Comparison of ENCODE assay signal across 8 cellular contexts in the genomic region with DNA sequence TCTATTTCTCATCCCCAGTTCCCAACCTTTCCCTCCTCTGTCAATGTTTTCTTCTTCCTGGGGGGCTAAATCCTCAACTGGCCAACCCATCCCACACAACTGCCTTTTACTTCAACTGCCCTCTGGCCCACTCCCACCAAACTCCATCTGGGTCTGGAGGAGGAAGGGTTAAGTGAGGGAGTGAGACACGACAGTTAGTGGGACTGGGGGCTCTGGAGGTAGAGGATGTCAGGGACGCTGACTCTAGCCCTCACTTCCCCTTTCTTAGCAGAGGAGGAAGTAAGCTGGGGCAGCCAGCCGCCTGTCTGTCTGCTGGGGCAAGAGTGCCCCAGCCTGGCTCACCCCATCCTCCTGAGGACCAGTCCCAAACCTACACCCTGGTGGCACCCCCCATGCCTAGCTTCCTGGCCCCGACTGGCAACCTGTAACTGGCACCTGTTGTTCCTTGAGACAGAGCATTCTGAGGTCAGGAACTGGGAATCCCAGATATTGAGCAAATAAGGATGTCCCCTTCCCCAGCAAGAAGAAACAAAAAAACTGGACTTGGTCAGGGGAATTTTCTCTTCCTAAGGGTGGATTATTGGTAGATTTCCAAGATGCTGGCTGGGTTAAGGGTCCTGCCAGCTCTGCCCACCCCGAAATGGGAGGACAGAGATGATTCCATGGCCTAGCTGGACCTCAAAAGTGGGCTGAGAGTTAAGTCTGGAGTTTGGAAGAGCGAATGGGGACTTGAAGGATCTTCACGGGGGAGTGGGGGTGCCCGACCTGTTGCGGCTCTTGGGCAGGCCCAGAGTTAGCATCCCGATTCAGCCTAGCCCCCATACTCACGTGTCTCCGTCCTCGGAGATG. TPM values are rescaled to one million over a fixed set of nuclear protein-coding genes. Genes with fewer than 3 reads are reported as not detected.
DNase-seq lines count a peak whose midpoint lies in the region; ATAC-seq, FAIRE-seq and TF ChIP-seq lines count a peak whose summit lies in the region.

No MANE protein-coding gene starts in this region.

- H3K4me1 Mint-ChIP-seq in T-helper 2 cell treated with Interferon-gamma antibody and Interleukin-4, amounts not matched to agents 5 μg/mL and 100 μg/mL, for 36 hours (ENCODE audit: low read depth), result peaks cover 40% of the 10 kb centered on the region
- peaks cover 49% of the 10 kb centered on the region in 2 donors for H3K4me1 Mint-ChIP-seq in natural killer cell treated with Interleukin-12 subunit alpha and Interleukin-12 subunit beta and Interleukin-15 and Interleukin-18, amount 100 ng/mL, for 72 hours (ENCODE audit: low read depth in 2 of 2)

- H3K27ac Mint-ChIP-seq in T-helper 2 cell treated with Interferon-gamma antibody and Interleukin-4, amounts not matched to agents 5 μg/mL and 100 μg/mL, for 36 hours, result peak overlapping the region; percentile 93
- peak overlapping the region; percentile 95 to 99 for H3K27ac Mint-ChIP-seq in natural killer cell treated with Interleukin-12 subunit alpha and Interleukin-12 subunit beta and Interleukin-15 and Interleukin-18, amount 100 ng/mL, for 72 hours

- no peak for TF ChIP-seq POLR2A in endothelial cell of umbilical vein (IDR thresholded peaks at IDR 0.05; ENCODE audit: low read depth, low read length)

- TF ChIP-seq CTCF in endothelial cell of umbilical vein (IDR thresholded peaks at IDR 0.05; ENCODE audit: extremely low read depth in 1 of 2, insufficient read depth in 1 of 2, low read depth in 1 of 2, low read length in 2 of 2), result no peak

- H3K9me1 ChIP-seq in endothelial cell of umbilical vein (replicated peaks; ENCODE audit: control insufficient read depth, extremely low read depth, insufficient read depth, low read length), result no peaks in the 10 kb centered on the region

- no peaks in the 10 kb centered on the region for H3K9me3 ChIP-seq in endothelial cell of umbilical vein (replicated peaks; ENCODE audit: control insufficient read depth, insufficient read depth, low read length)

- H3K79me2 ChIP-seq in endothelial cell of umbilical vein (ENCODE audit: control insufficient read depth, insufficient read depth, low read length), result peaks cover 26% of the 10 kb centered on the region

- POLR2A ChIA-PET in endothelial cell of umbilical vein (lab: Charles Lee), result interaction anchor here (0.6 to 1.5 kb wide), 3 partner anchors 18 to 86 kb away, joined by 3 to 5 read pairs (median 3); partner anchors contain the start of gene HSP90AB1

- H3K27me3 ChIP-seq in endothelial cell of umbilical vein (ENCODE audit: control insufficient read depth in 2 of 2, insufficient read depth in 2 of 2, low read length in 2 of 2), result peaks cover 7 to 11% of the 10 kb centered on the region in 2 experiments

- H2AFZ ChIP-seq in endothelial cell of umbilical vein (ENCODE audit: low read depth, low read length), result peak overlapping the region; percentile 55

- H3K4me3 Mint-ChIP-seq in T-helper 2 cell treated with Interferon-gamma antibody and Interleukin-4, amounts not matched to agents 5 μg/mL and 100 μg/mL, for 36 hours, result peak overlapping the region; percentile 97
- H3K4me3 Mint-ChIP-seq in natural killer cell treated with Interleukin-12 subunit alpha and Interleukin-12 subunit beta and Interleukin-15 and Interleukin-18, amount 100 ng/mL, for 72 hours, result peak overlapping the region; percentile 97

- BruUV-seq in endothelial cell of umbilical vein (replicated peaks; lab: Mats Ljungman, UMichigan), result no TSS peak

- H4K20me1 ChIP-seq in endothelial cell of umbilical vein (replicated peaks; ENCODE audit: control insufficient read depth, extremely low read depth, insufficient read depth, low read length), result no peaks in the 10 kb centered on the region

- intact Hi-C loops in endothelial cell of umbilical vein (cut with micrococcal nuclease), result loop anchor here (1.0 to 2.0 kb wide), 2 partner anchors 27 to 122 kb away; partner anchors contain the start of gene CDC5L

- DNase-seq in T-helper 2 cell treated with Interferon-gamma antibody and Interleukin-4, amounts not matched to agents 5 μg/mL and 100 μg/mL, for 36 hours (ENCODE audit: low spot score), result no peak
- DNase-seq in endothelial cell of umbilical vein (ENCODE audit: low read depth, low spot score) (no peak), NCI-H524 treated with DMSO at 0.1 percent for 48 hours (lab: John Stamatoyannopoulos, UW) (no peak), NCI-H1417 (lab: John Stamatoyannopoulos, UW) (no peak), DMS53 (lab: John Stamatoyannopoulos, UW) (no peak)
- DNase-seq in natural killer cell treated with Interleukin-12 subunit alpha and Interleukin-12 subunit beta and Interleukin-15 and Interleukin-18, amount 100 ng/mL, for 72 hours (ENCODE audit: low spot score), result peak; percentile 64

- peaks cover 27% of the 10 kb centered on the region for H3K36me3 Mint-ChIP-seq in T-helper 2 cell treated with Interferon-gamma antibody and Interleukin-4, amounts not matched to agents 5 μg/mL and 100 μg/mL, for 36 hours (ENCODE audit: low read depth)
- H3K36me3 Mint-ChIP-seq in natural killer cell treated with Interleukin-12 subunit alpha and Interleukin-12 subunit beta and Interleukin-15 and Interleukin-18, amount 100 ng/mL, for 72 hours, result peaks cover 10% of the 10 kb centered on the region

- peaks cover 3 to 13% of the 10 kb centered on the region in 2 experiments for H3K36me3 ChIP-seq in endothelial cell of umbilical vein (ENCODE audit: control insufficient read depth in 2 of 2, extremely low read depth in 1 of 2, insufficient read depth in 2 of 2, low read length in 2 of 2)

- H3K4me2 ChIP-seq in endothelial cell of umbilical vein (ENCODE audit: insufficient read depth, low read length), result peak overlapping the region; percentile 88

- peaks cover 10% of the 10 kb centered on the region for H3K27me3 Mint-ChIP-seq in T-helper 2 cell treated with Interferon-gamma antibody and Interleukin-4, amounts not matched to agents 5 μg/mL and 100 μg/mL, for 36 hours (ENCODE audit: low read depth)
- H3K27me3 Mint-ChIP-seq in natural killer cell treated with Interleukin-12 subunit alpha and Interleukin-12 subunit beta and Interleukin-15 and Interleukin-18, amount 100 ng/mL, for 72 hours, result peaks cover 5 to 8% of the 10 kb centered on the region in 2 donors

- peak overlapping the region; percentile 76 for H3K27ac ChIP-seq in endothelial cell of umbilical vein (ENCODE audit: insufficient read depth, low read depth, low read length)

- dilution Hi-C loops in endothelial cell of umbilical vein (cut with MboI; ENCODE audit: extremely low pct_ligation_motif_present, low sequenced_read_pairs), result no loop called here

- peak overlapping the region; percentile 68 for H3K9ac ChIP-seq in endothelial cell of umbilical vein (replicated peaks; ENCODE audit: extremely low read depth, insufficient read depth, low read length)

- CTCF ChIA-PET in endothelial cell of umbilical vein (lab: Charles Lee), result interaction anchor here (0.7 to 1.3 kb wide), 8 partner anchors 17 to 168 kb away, joined by 3 to 5 read pairs (median 4); partner anchors contain the start of genes AARS2 and HSP90AB1

- no peak for FAIRE-seq in endothelial cell of umbilical vein (lab: Jason Lieb, UNC)

- no peaks in the 10 kb centered on the region for H3K9me3 Mint-ChIP-seq in T-helper 2 cell treated with Interferon-gamma antibody and Interleukin-4, amounts not matched to agents 5 μg/mL and 100 μg/mL, for 36 hours
- H3K9me3 Mint-ChIP-seq in natural killer cell treated with Interleukin-12 subunit alpha and Interleukin-12 subunit beta and Interleukin-15 and Interleukin-18, amount 100 ng/mL, for 72 hours, result no peaks in the 10 kb centered on the region

- peak overlapping the region; percentile 37 to 78 (median 63) for H3K4me3 ChIP-seq in endothelial cell of umbilical vein (replicated peaks in 1 of 3; ENCODE audit: insufficient read depth in 1 of 3, low read depth in 1 of 3, low read length in 3 of 3)

- ATAC-seq in GM18867 (IDR thresholded peaks at IDR 0.05; ENCODE audit: unreplicated experiment) (peak; percentile 47), HG03175 (IDR thresholded peaks at IDR 0.05; ENCODE audit: unreplicated experiment) (peak; percentile 42)
- peak; percentile 2 to 60 for ATAC-seq in natural killer cell treated with Interleukin-12 subunit alpha and Interleukin-12 subunit beta and Interleukin-15 and Interleukin-18, amount 100 ng/mL, for 72 hours

- H3K4me1 ChIP-seq in endothelial cell of umbilical vein (ENCODE audit: control insufficient read depth, extremely low read depth, insufficient read depth, low read length), result peaks cover 31% of the 10 kb centered on the region

RNA-seq across cellular contexts. Expression of gene NFKBIE, which starts 1.0 kb away (rescaled TPM):
- total RNA-seq in endothelial cell of umbilical vein, result 15.6 and 19.0 TPM in 2 replicates
- polyA plus RNA-seq in endothelial cell of umbilical vein, result 22.6 and 25.8 TPM in 2 replicates
- polyA plus RNA-seq in endothelial cell of umbilical vein (2011; cell fraction: cytosol; rRNA removed), result 14.6 and 17.7 TPM in 2 replicates
- 13.9 and 14.2 TPM in 2 replicates for polyA plus RNA-seq in endothelial cell of umbilical vein (2011; cell fraction: nucleus; rRNA removed)
- polyA plus RNA-seq in endothelial cell of umbilical vein (2012), result 10.0 and 15.1 TPM in 2 replicates
- polyA minus RNA-seq in endothelial cell of umbilical vein, result 7.1 and 11.1 TPM in 2 replicates
- 4.9 TPM for polyA minus RNA-seq in endothelial cell of umbilical vein (2011; cell fraction: cytosol; rRNA and poly(A)+ RNA removed)
- 4.3 and 11.1 TPM in 2 replicates for polyA minus RNA-seq in endothelial cell of umbilical vein (2011; cell fraction: nucleus; rRNA and poly(A)+ RNA removed)
- total RNA-seq in natural killer cell treated with Interleukin-12 subunit alpha and Interleukin-12 subunit beta and Interleukin-15 and Interleukin-18, amount 100 ng/mL, for 72 hours, result 10 to 100 TPM; 24.1 to 26.1 TPM

RNA-seq across cellular contexts. Expression of gene TMEM151B, which starts 5.9 kb away (rescaled TPM):
- total RNA-seq in endothelial cell of umbilical vein, result 0.07 TPM in 1 of 2 replicates, not detected in the other
- polyA plus RNA-seq in endothelial cell of umbilical vein, result 0.03 and 0.05 TPM in 2 replicates
- polyA plus RNA-seq in endothelial cell of umbilical vein (2011; cell fraction: cytosol; rRNA removed), result not detected in 2 replicates
- polyA plus RNA-seq in endothelial cell of umbilical vein (2011; cell fraction: nucleus; rRNA removed), result 0.03 and 0.05 TPM in 2 replicates
- polyA plus RNA-seq in endothelial cell of umbilical vein (2012), result 0.23 and 0.27 TPM in 2 replicates
- 0.24 TPM in 1 of 2 replicates, not detected in the other for polyA minus RNA-seq in endothelial cell of umbilical vein
- not detected for polyA minus RNA-seq in endothelial cell of umbilical vein (2011; cell fraction: cytosol; rRNA and poly(A)+ RNA removed)
- not detected in 2 replicates for polyA minus RNA-seq in endothelial cell of umbilical vein (2011; cell fraction: nucleus; rRNA and poly(A)+ RNA removed)
- not detected for total RNA-seq in natural killer cell treated with Interleukin-12 subunit alpha and Interleukin-12 subunit beta and Interleukin-15 and Interleukin-18, amount 100 ng/mL, for 72 hours

RNA-seq across cellular contexts. Expression of gene SLC35B2, which starts 7.0 kb away (rescaled TPM):
- 53.4 and 53.9 TPM in 2 replicates for total RNA-seq in endothelial cell of umbilical vein
- polyA plus RNA-seq in endothelial cell of umbilical vein, result 112 and 148 TPM in 2 replicates
- 76.0 and 79.0 TPM in 2 replicates for polyA plus RNA-seq in endothelial cell of umbilical vein (2011; cell fraction: cytosol; rRNA removed)
- 74.2 and 86.3 TPM in 2 replicates for polyA plus RNA-seq in endothelial cell of umbilical vein (2011; cell fraction: nucleus; rRNA removed)
- 52.5 and 55.0 TPM in 2 replicates for polyA plus RNA-seq in endothelial cell of umbilical vein (2012)
- polyA minus RNA-seq in endothelial cell of umbilical vein, result 78.2 and 84.1 TPM in 2 replicates
- polyA minus RNA-seq in endothelial cell of umbilical vein (2011; cell fraction: cytosol; rRNA and poly(A)+ RNA removed), result 35.8 TPM
- polyA minus RNA-seq in endothelial cell of umbilical vein (2011; cell fraction: nucleus; rRNA and poly(A)+ RNA removed), result 14.9 and 16.5 TPM in 2 replicates
- total RNA-seq in natural killer cell treated with Interleukin-12 subunit alpha and Interleukin-12 subunit beta and Interleukin-15 and Interleukin-18, amount 100 ng/mL, for 72 hours, result 10 to 100 TPM; 34.6 to 39.4 TPM

RNA-seq across cellular contexts. Expression of gene HSP90AB1, which starts 17.5 kb away (rescaled TPM):
- total RNA-seq in endothelial cell of umbilical vein, result 1,088 and 1,201 TPM in 2 replicates
- polyA plus RNA-seq in endothelial cell of umbilical vein, result 557 and 824 TPM in 2 replicates
- 942 and 1,041 TPM in 2 replicates for polyA plus RNA-seq in endothelial cell of umbilical vein (2011; cell fraction: cytosol; rRNA removed)
- polyA plus RNA-seq in endothelial cell of umbilical vein (2011; cell fraction: nucleus; rRNA removed), result 609 and 717 TPM in 2 replicates
- 1,037 and 1,473 TPM in 2 replicates for polyA plus RNA-seq in endothelial cell of umbilical vein (2012)
- polyA minus RNA-seq in endothelial cell of umbilical vein, result 861 and 862 TPM in 2 replicates
- 534 TPM for polyA minus RNA-seq in endothelial cell of umbilical vein (2011; cell fraction: cytosol; rRNA and poly(A)+ RNA removed)
- 163 and 218 TPM in 2 replicates for polyA minus RNA-seq in endothelial cell of umbilical vein (2011; cell fraction: nucleus; rRNA and poly(A)+ RNA removed)
- total RNA-seq in natural killer cell treated with Interleukin-12 subunit alpha and Interleukin-12 subunit beta and Interleukin-15 and Interleukin-18, amount 100 ng/mL, for 72 hours, result 1,000 to 10,000 TPM; 1,035 to 1,696 TPM

RNA-seq across cellular contexts. Expression of gene SLC29A1, which starts 41.0 kb away (rescaled TPM):
- 202 and 219 TPM in 2 replicates for total RNA-seq in endothelial cell of umbilical vein
- 539 and 592 TPM in 2 replicates for polyA plus RNA-seq in endothelial cell of umbilical vein
- polyA plus RNA-seq in endothelial cell of umbilical vein (2011; cell fraction: cytosol; rRNA removed), result 283 and 310 TPM in 2 replicates
- 598 and 634 TPM in 2 replicates for polyA plus RNA-seq in endothelial cell of umbilical vein (2011; cell fraction: nucleus; rRNA removed)
- polyA plus RNA-seq in endothelial cell of umbilical vein (2012), result 223 and 254 TPM in 2 replicates
- 472 and 495 TPM in 2 replicates for polyA minus RNA-seq in endothelial cell of umbilical vein
- polyA minus RNA-seq in endothelial cell of umbilical vein (2011; cell fraction: cytosol; rRNA and poly(A)+ RNA removed), result 35.7 TPM
- polyA minus RNA-seq in endothelial cell of umbilical vein (2011; cell fraction: nucleus; rRNA and poly(A)+ RNA removed), result 135 and 171 TPM in 2 replicates
- total RNA-seq in natural killer cell treated with Interleukin-12 subunit alpha and Interleukin-12 subunit beta and Interleukin-15 and Interleukin-18, amount 100 ng/mL, for 72 hours, result 10 to 100 TPM; 25.1 to 95.6 TPM
